10 cellular contexts compared by ENCODE assay signal in the genomic region with DNA sequence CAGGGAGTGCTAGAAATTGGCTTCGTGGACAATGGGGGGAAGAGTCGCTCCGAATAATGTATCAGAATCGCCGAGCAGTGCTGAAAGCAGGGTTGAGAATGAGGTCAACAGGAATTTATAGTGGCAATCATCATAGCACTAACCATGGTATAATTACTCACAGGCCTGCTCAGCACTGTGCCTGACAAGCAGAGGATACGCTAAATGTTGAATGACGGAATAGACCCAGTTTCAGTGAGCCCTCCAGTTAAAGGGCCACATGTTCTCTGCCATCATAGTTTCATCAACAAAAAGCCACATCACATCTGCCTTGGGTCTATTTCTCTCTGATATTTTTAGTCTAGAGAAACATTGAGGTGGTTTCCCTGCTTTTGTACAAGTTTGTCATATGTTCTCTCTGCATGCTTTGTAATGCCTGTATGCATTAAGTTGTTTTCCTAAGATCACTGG.
DNase-seq lines count a peak whose midpoint lies in the region; TF ChIP-seq lines count a peak whose summit lies in the region.
"Had no signal": no experiment of that assay in that cellular context is flagged by ENCODE, and none has a peak within 500 bp of the region (broad histone marks: within the 10 kb centered on the region; RNA-seq: fewer than 3 reads in every experiment).

No MANE protein-coding gene starts in this region.

- DNase-seq in EH (ENCODE audit: low read depth) (peak; percentile 67), NCI-H69 (lab: John Stamatoyannopoulos, UW) (peak; percentile 20), dermis blood vessel endothelial cell (peak; percentile 18), neural progenitor cell (ENCODE audit: low spot score) (no peak), T-helper 1 cell (no peak), D341Med (ENCODE audit: low spot score) (no peak), pons (ENCODE audit: low spot score) (no peak)
- DNase-seq in activated CD4-positive, alpha-beta T cell treated with anti-CD3 and anti-CD28 coated beads, Interleukin-2, amount 50 U/mL, for 4 hours, result no peak
- DNase-seq: activated CD8-positive, alpha-beta memory T cell treated with anti-CD3 and anti-CD28 coated beads for 24 hours; upper lobe of right lung had no signal

- H3K9ac ChIP-seq in neural progenitor cell, result no peak overlapping the region

- H3K27ac ChIP-seq in neural progenitor cell, result no peak overlapping the region
- H3K27ac ChIP-seq: upper lobe of right lung had no signal

- H3K4me3 Mint-ChIP-seq in neural progenitor cell, result no peak overlapping the region

- H3K79me2 ChIP-seq in neural progenitor cell (ENCODE audit: low read depth), result no peaks in the 10 kb centered on the region

- H3K4me2 ChIP-seq in neural progenitor cell, result no peak overlapping the region

- H3K36me3 Mint-ChIP-seq in neural progenitor cell, result no peaks in the 10 kb centered on the region

- H3K27me3 ChIP-seq in neural progenitor cell, result no peaks in the 10 kb centered on the region

- no peaks in the 10 kb centered on the region for H3K9me3 Mint-ChIP-seq in neural progenitor cell

- no peaks in the 10 kb centered on the region for H3K9me3 ChIP-seq in neural progenitor cell (ENCODE audit: low read depth)
- H3K9me3 ChIP-seq: upper lobe of right lung had no signal

- peaks cover 26% of the 10 kb centered on the region for H3K4me1 ChIP-seq in neural progenitor cell

- no peak for TF ChIP-seq CTCF in neural progenitor cell (IDR thresholded peaks at IDR 0.05)

- peaks cover 8% of the 10 kb centered on the region for H3F3A ChIP-seq in neural progenitor cell (ENCODE audit: low read depth)

- H2AFZ ChIP-seq in neural progenitor cell (replicated peaks), result no peak overlapping the region

- no peak overlapping the region for H3K4me3 ChIP-seq in neural progenitor cell
- H3K4me3 ChIP-seq: upper lobe of right lung had no signal

- H3K4me1 Mint-ChIP-seq in neural progenitor cell, result peaks cover 23% of the 10 kb centered on the region

- H3K36me3 ChIP-seq in neural progenitor cell, result no peaks in the 10 kb centered on the region
- H3K36me3 ChIP-seq: upper lobe of right lung had no signal

- H4K20me1 ChIP-seq in neural progenitor cell (ENCODE audit: low read depth), result no peaks in the 10 kb centered on the region

- no peaks in the 10 kb centered on the region for H3K27me3 Mint-ChIP-seq in neural progenitor cell (ENCODE audit: insufficient read depth, low read depth)

- H3K27ac Mint-ChIP-seq in neural progenitor cell, result peak overlapping the region; percentile 8

Comparison
In these comparisons a context has a peak if more than half of its experiments do, and no peak if none do; other contexts are left out.
1. DNase-seq: peak in EH (single experiment), NCI-H69 (single experiment) and dermis blood vessel endothelial cell (single experiment); none in neural progenitor cell (single experiment), activated CD4-positive, alpha-beta T cell treated with anti-CD3 and anti-CD28 coated beads, Interleukin-2, amount 50 U/mL, for 4 hours (0 of 2), T-helper 1 cell (0 of 5), D341Med (single experiment) and pons (single experiment).